Comparison of ENCODE assay signal across 16 cellular contexts in genomic region chr5:32108167-32108566, GRCh38.
A peak's percentile ranks its signal among the peaks of the same experiment; 100 is the strongest.
DNase-seq lines count a peak whose midpoint lies in the region; ATAC-seq, FAIRE-seq and TF ChIP-seq lines count a peak whose summit lies in the region.
"Had no signal": no experiment of that assay in that cellular context is flagged by ENCODE, and none has a peak within 500 bp of the region (broad histone marks: within the 10 kb centered on the region; RNA-seq: fewer than 3 reads in every experiment).

No MANE protein-coding gene starts in this region.

- H3K4me3 ChIP-seq in HepG2 (replicated peaks in 1 of 3; ENCODE audit: insufficient read depth in 1 of 3, low read depth in 2 of 3, low read length in 3 of 3) (no peak overlapping the region), right lobe of liver (no peak overlapping the region), mucosa of descending colon (no peak overlapping the region)

- H3K4me1 ChIP-seq in HepG2 (ENCODE audit: insufficient read depth, low read length), result no peaks in the 10 kb centered on the region
- H3K4me1 ChIP-seq in right lobe of liver, result no peaks in the 10 kb centered on the region
- H3K4me1 ChIP-seq in mucosa of descending colon (ENCODE audit: low read depth), result no peaks in the 10 kb centered on the region
- H3K4me1 ChIP-seq: Caco-2 had no signal

- ATAC-seq in HepG2 (no peak), right lobe of liver (no peak), T-helper 17 cell (no peak), mucosa of descending colon (peak; percentile 72), SK-N-SH treated with all-trans-retinoic acid at 6 μM for 48 hours (no peak)

- TF ChIP-seq POLR2A in HepG2 (IDR thresholded peaks at IDR 0.05; ENCODE audit: insufficient read depth in 1 of 2, low read depth in 2 of 2, low read length in 2 of 2) (no peak), right lobe of liver (IDR thresholded peaks at IDR 0.05) (no peak)

- no peaks in the 10 kb centered on the region for H4K20me1 ChIP-seq in HepG2 (ENCODE audit: insufficient read depth, low read length)

- CTCF ChIA-PET in HepG2 (lab: Yijun Ruan, JAX; ENCODE audit: low intra/inter-chr PET ratio, low total read pairs), result no interaction called here

- no peaks in the 10 kb centered on the region for H3K79me2 ChIP-seq in HepG2 (ENCODE audit: insufficient read depth, low read length)

- H3K27ac ChIP-seq in HepG2 (ENCODE audit: extremely low read length, insufficient read depth, low read length) (no peak overlapping the region), right lobe of liver (no peak overlapping the region)

- TF ChIP-seq EP300 in HepG2 (IDR thresholded peaks at IDR 0.05; ENCODE audit: low read depth in 2 of 2, low read length in 2 of 2), result no peak
- no peak for TF ChIP-seq EP300 in HepG2 (CRISPR knock-in tag; IDR thresholded peaks at IDR 0.05; ENCODE audit: borderline replicate concordance)

- BruUV-seq in HepG2 (replicated peaks; lab: Mats Ljungman, UMichigan), result no TSS peak

- peaks cover 5% of the 10 kb centered on the region for H3K4me1 Mint-ChIP-seq in T-helper 17 cell
- H3K4me1 Mint-ChIP-seq: B cell had no signal

- no peak for TF ChIP-seq RAD21 in HepG2 (CRISPR knock-in tag; IDR thresholded peaks at IDR 0.05)

- no peak overlapping the region for H3K4me3 Mint-ChIP-seq in T-helper 17 cell
- H3K4me3 Mint-ChIP-seq: B cell; CD8-positive, alpha-beta memory T cell; HFFc6 had no signal

- no peak overlapping the region for H3K9ac ChIP-seq in HepG2 (ENCODE audit: insufficient read depth, low read depth, low read length)

- H3K9me3 ChIP-seq in HepG2 (ENCODE audit: low read length), result no peaks in the 10 kb centered on the region
- no peaks in the 10 kb centered on the region for H3K9me3 ChIP-seq in right lobe of liver
- H3K9me3 ChIP-seq in T-helper 17 cell (ENCODE audit: control insufficient read depth, low read length, poor library complexity, severe bottlenecking), result no peaks in the 10 kb centered on the region
- no peaks in the 10 kb centered on the region for H3K9me3 ChIP-seq in mucosa of descending colon
- H3K9me3 ChIP-seq: Caco-2 had no signal

- no peaks in the 10 kb centered on the region for H3K27me3 Mint-ChIP-seq in T-helper 17 cell
- H3K27me3 Mint-ChIP-seq: B cell; CD8-positive, alpha-beta memory T cell had no signal

- H3K4me2 ChIP-seq in HepG2 (ENCODE audit: low read depth, low read length), result no peak overlapping the region

- FAIRE-seq in HepG2 (lab: Jason Lieb, UNC), result no peak
- FAIRE-seq: A204.1 had no signal

- in situ Hi-C loops in HepG2 (cut with HindIII; ENCODE audit: extremely low pct_ligation_motif_present, low pct_unique_long_range_greater_than_20kb), result no loop called here

- 98% methylated on average over 4 of the region's 4 CpGs for WGBS in HepG2 (ENCODE audit: low lambda C conversion rate)
- WGBS in right lobe of liver (ENCODE audit: insufficient coverage, low coverage, low lambda C conversion rate, missing lambda C conversion rate), result 96% methylated on average over 4 of the region's 4 CpGs

- peak overlapping the region; percentile 4 for H3K27ac Mint-ChIP-seq in T-helper 17 cell
- H3K27ac Mint-ChIP-seq: B cell, HFFc6 had no signal

- intact Hi-C loops in HepG2 (cut with micrococcal nuclease; ENCODE audit: unreplicated experiment) (no loop called here), right lobe of liver (cut with DNase I) (no loop called here), mucosa of descending colon (cut with DNase I, micrococcal nuclease) (no loop called here), posterior cingulate gyrus (cut with DNase I) (loop anchor here (5.0 kb wide), 1 partner anchor 64 kb away; the partner anchor contains the start of gene GOLPH3)

- H3K27me3 ChIP-seq in HepG2 (ENCODE audit: control insufficient read depth in 1 of 2, insufficient read depth in 2 of 2, low read length in 2 of 2) (no peaks in the 10 kb centered on the region), right lobe of liver (no peaks in the 10 kb centered on the region)

- TF ChIP-seq CTCF in HepG2 (CRISPR knock-in tag; IDR thresholded peaks at IDR 0.05) (no peak), right lobe of liver (IDR thresholded peaks at IDR 0.05) (no peak), mucosa of descending colon (IDR thresholded peaks at IDR 0.05) (no peak)

- DNase-seq in HepG2 (ENCODE audit: low spot score) (no peak), right lobe of liver (no peak), T-helper 17 cell (no peak), mucosa of descending colon (no peak), posterior cingulate gyrus (no peak), CD1c-positive myeloid dendritic cell (ENCODE audit: extremely low spot score) (no peak)
- DNase-seq: C1 segment of cervical spinal cord; Caco-2; CD8-positive, alpha-beta memory T cell; DND-41; GDM1; HCEC 1CT; HFFc6 had no signal

- no peak overlapping the region for H2AFZ ChIP-seq in HepG2 (ENCODE audit: low read length)

- peaks cover 22 to 76% of the 10 kb centered on the region in 2 experiments for H3K36me3 ChIP-seq in HepG2 (replicated peaks in 1 of 2; ENCODE audit: control insufficient read depth in 1 of 2, insufficient read depth in 2 of 2, low read length in 2 of 2)
- peaks cover 0 to 90% (median 25%) of the 10 kb centered on the region in 4 donors for H3K36me3 ChIP-seq in right lobe of liver
- H3K36me3 ChIP-seq in mucosa of descending colon (ENCODE audit: low read depth), result no peaks in the 10 kb centered on the region

- POLR2A ChIA-PET in HepG2 (lab: Yijun Ruan, JAX), result no interaction called here

- peaks cover 5% of the 10 kb centered on the region for H3K36me3 Mint-ChIP-seq in T-helper 17 cell (ENCODE audit: low read depth)

TF ChIP-seq in HepG2, 621 proteins besides CTCF, POLR2A, EP300 and RAD21:
- TF ChIP-seq RBM22 (optimal IDR thresholded peaks at IDR 0.05; ENCODE audit: low read length) (peak; percentile 54), ZNF333 (CRISPR knock-in tag; IDR thresholded peaks at IDR 0.05; ENCODE audit: borderline replicate concordance) (no peak), KLF11 (CRISPR knock-in tag; IDR thresholded peaks at IDR 0.05) (no peak), ZSCAN31 (CRISPR knock-in tag; IDR thresholded peaks at IDR 0.05; ENCODE audit: low read depth) (no peak), SMARCC2 (IDR thresholded peaks at IDR 0.05) (no peak), NR2F6 (IDR thresholded peaks at IDR 0.05) (no peak), NR2F6 (CRISPR knock-in tag; IDR thresholded peaks at IDR 0.05) (no peak)
- TF ChIP-seq, protein P1, sequence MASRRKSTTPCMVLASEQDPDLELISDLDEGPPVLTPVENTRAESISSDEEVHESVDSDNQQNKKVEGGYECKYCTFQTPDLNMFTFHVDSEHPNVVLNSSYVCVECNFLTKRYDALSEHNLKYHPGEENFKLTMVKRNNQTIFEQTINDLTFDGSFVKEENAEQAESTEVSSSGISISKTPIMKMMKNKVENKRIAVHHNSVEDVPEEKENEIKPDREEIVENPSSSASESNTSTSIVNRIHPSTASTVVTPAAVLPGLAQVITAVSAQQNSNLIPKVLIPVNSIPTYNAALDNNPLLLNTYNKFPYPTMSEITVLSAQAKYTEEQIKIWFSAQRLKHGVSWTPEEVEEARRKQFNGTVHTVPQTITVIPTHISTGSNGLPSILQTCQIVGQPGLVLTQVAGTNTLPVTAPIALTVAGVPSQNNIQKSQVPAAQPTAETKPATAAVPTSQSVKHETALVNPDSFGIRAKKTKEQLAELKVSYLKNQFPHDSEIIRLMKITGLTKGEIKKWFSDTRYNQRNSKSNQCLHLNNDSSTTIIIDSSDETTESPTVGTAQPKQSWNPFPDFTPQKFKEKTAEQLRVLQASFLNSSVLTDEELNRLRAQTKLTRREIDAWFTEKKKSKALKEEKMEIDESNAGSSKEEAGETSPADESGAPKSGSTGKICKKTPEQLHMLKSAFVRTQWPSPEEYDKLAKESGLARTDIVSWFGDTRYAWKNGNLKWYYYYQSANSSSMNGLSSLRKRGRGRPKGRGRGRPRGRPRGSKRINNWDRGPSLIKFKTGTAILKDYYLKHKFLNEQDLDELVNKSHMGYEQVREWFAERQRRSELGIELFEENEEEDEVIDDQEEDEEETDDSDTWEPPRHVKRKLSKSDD (CRISPR knock-in tag; IDR thresholded peaks at IDR 0.05; ENCODE audit: low read depth), result no peak
TF ChIP-seq in HepG2: peak in this region for 1.

TF ChIP-seq in SK-N-SH treated with all-trans-retinoic acid at 6 μM for 48 hours, 23 proteins besides CTCF, POLR2A, EP300 and RAD21:
- TF ChIP-seq ZNF565 (CRISPR knock-in tag; conservative IDR thresholded peaks at IDR 0.05; ENCODE audit: low read depth) (no peak), ZFP30 (CRISPR knock-in tag; IDR thresholded peaks at IDR 0.05) (no peak), CSDC2 (CRISPR knock-in tag; IDR thresholded peaks at IDR 0.05) (no peak)
